9 cellular contexts compared by ENCODE assay signal in genomic region chr16:83925957-83926725, GRCh38. TPM values are rescaled to one million over a fixed set of nuclear protein-coding genes. Genes with fewer than 3 reads are reported as not detected.
A peak's percentile ranks its signal among the peaks of the same experiment; 100 is the strongest.
DNase-seq lines count a peak whose midpoint lies in the region; FAIRE-seq and TF ChIP-seq lines count a peak whose summit lies in the region.
"Had no signal": no experiment of that assay in that cellular context is flagged by ENCODE, and none has a peak within 500 bp of the region (broad histone marks: within the 10 kb centered on the region; RNA-seq: fewer than 3 reads in every experiment).

No MANE protein-coding gene starts in this region.

- no peaks in the 10 kb centered on the region for H3K9me1 ChIP-seq in keratinocyte (ENCODE audit: control insufficient read depth, extremely low read depth, insufficient read depth, low read length)

- H4K20me1 ChIP-seq in keratinocyte (ENCODE audit: control insufficient read depth, extremely low read depth, insufficient read depth, low read length): no peaks in the 10 kb centered on the region

- peak overlapping the region; percentile 53; the same call in 1 of the 2 replicates for H3K27ac ChIP-seq in C4-2B
- no peak overlapping the region for H3K27ac ChIP-seq in SJCRH30
- H3K27ac ChIP-seq in keratinocyte (ENCODE audit: control insufficient read depth, insufficient read depth, low read length): no peak overlapping the region
- H3K27ac ChIP-seq: gastrocnemius medialis had no signal

- H3K27me3 ChIP-seq in SJCRH30 (no peaks in the 10 kb centered on the region), keratinocyte (ENCODE audit: control insufficient read depth, extremely low read depth, insufficient read depth, low read length) (no peaks in the 10 kb centered on the region)
- H3K27me3 ChIP-seq: gastrocnemius medialis had no signal

- H3K36me3 ChIP-seq in SJCRH30: no peaks in the 10 kb centered on the region
- peaks cover 0 to 1% of the 10 kb centered on the region in 2 experiments for H3K36me3 ChIP-seq in keratinocyte (ENCODE audit: control insufficient read depth in 2 of 2, extremely low read depth in 1 of 2, insufficient read depth in 2 of 2, low read length in 2 of 2)

- no peaks in the 10 kb centered on the region for H3K79me2 ChIP-seq in keratinocyte (ENCODE audit: control insufficient read depth, insufficient read depth, low read length)

- dilution Hi-C loops in keratinocyte (cut with MboI; ENCODE audit: extremely low pct_ligation_motif_present, low sequenced_read_pairs): no loop called here

- no peak overlapping the region for H2AFZ ChIP-seq in keratinocyte (ENCODE audit: control insufficient read depth, low read length)

- H3K9ac ChIP-seq in keratinocyte (ENCODE audit: control insufficient read depth, extremely low read depth, insufficient read depth, low read length): no peak overlapping the region

- DNase-seq in SJCRH30 (no peak), keratinocyte (ENCODE audit: low read depth, low spot score) (no peak), NCI-H1694 (lab: John Stamatoyannopoulos, UW) (no peak), superior temporal gyrus (ENCODE audit: extremely low spot score) (no peak), medulla oblongata (ENCODE audit: extremely low spot score) (no peak)

- TF ChIP-seq CTCF in C4-2B (conservative IDR thresholded peaks at IDR 0.05) (0 out of 2 replicates have a peak, but pooled peaks have one; percentile 53), keratinocyte (optimal IDR thresholded peaks at IDR 0.05 in 1 of 3, IDR thresholded peaks at IDR 0.05 in 1 of 3, conservative IDR thresholded peaks at IDR 0.05 in 1 of 3; ENCODE audit: extremely low read depth in 1 of 3, insufficient read depth in 2 of 3, low read length in 3 of 3) (no peak)

- H3K9me3 ChIP-seq in SJCRH30 (replicated peaks) (no peaks in the 10 kb centered on the region), keratinocyte (ENCODE audit: control insufficient read depth, low read depth, low read length) (no peaks in the 10 kb centered on the region)
- H3K9me3 ChIP-seq: gastrocnemius medialis had no signal

- H3K4me1 ChIP-seq in SJCRH30 (peaks cover 9% of the 10 kb centered on the region), keratinocyte (ENCODE audit: control insufficient read depth, extremely low read depth, insufficient read depth, low read length) (peaks cover 8% of the 10 kb centered on the region)

- H3K4me3 ChIP-seq in SJCRH30 (peak overlapping the region; percentile 29; the same call in 1 of the 2 replicates), keratinocyte (ENCODE audit: control insufficient read depth in 2 of 3, extremely low read depth in 1 of 3, insufficient read depth in 2 of 3, low read depth in 1 of 3, low read length in 3 of 3) (no peak overlapping the region)
- H3K4me3 ChIP-seq: gastrocnemius medialis had no signal

- peak overlapping the region; percentile 92 for H3K4me2 ChIP-seq in keratinocyte (ENCODE audit: control insufficient read depth, extremely low read depth, insufficient read depth, low read depth, low read length)

- FAIRE-seq in keratinocyte (lab: Jason Lieb, UNC): no peak

RNA-seq across cellular contexts. Expression of gene OSGIN1, which starts 26.9 kb away (rescaled TPM):
- 1.7 and 2.1 TPM in 2 replicates for total RNA-seq in SJCRH30 (2014; rRNA removed; shearing (Covaris generic))
- 2.1 to 2.3 TPM (median 2.2 TPM) in 3 replicates for polyA plus RNA-seq in keratinocyte
- 3.3 TPM for polyA plus RNA-seq in keratinocyte (2011; ENCODE audit: low read depth)
- polyA plus RNA-seq in keratinocyte (2011; cell fraction: cytosol; rRNA removed): 1.5 and 3.1 TPM in 2 replicates
- 3.6 and 7.0 TPM in 2 replicates for polyA plus RNA-seq in keratinocyte (2011; cell fraction: nucleus; rRNA removed)
- polyA plus RNA-seq in keratinocyte (2012; ENCODE audit: low replicate concordance): 3.3 and 5.0 TPM in 2 replicates
- 0.99 to 3.8 TPM (median 1.6 TPM) in 3 replicates for polyA minus RNA-seq in keratinocyte
- polyA minus RNA-seq in keratinocyte (2011; cell fraction: cytosol; rRNA and poly(A)+ RNA removed): 1.7 TPM
- 4.9 and 5.4 TPM in 2 replicates for polyA minus RNA-seq in keratinocyte (2011; cell fraction: nucleus; rRNA and poly(A)+ RNA removed)

RNA-seq across cellular contexts. Expression of gene MLYCD, which starts 27.2 kb away (rescaled TPM):
- 1.1 and 1.2 TPM in 2 replicates for total RNA-seq in SJCRH30 (2014; rRNA removed; shearing (Covaris generic))
- polyA plus RNA-seq in keratinocyte: 0.92 to 1.6 TPM (median 1.2 TPM) in 3 replicates
- polyA plus RNA-seq in keratinocyte (2011; ENCODE audit: low read depth): 1.3 TPM
- 0.78 and 1.0 TPM in 2 replicates for polyA plus RNA-seq in keratinocyte (2011; cell fraction: cytosol; rRNA removed)
- polyA plus RNA-seq in keratinocyte (2011; cell fraction: nucleus; rRNA removed): 2.9 and 3.5 TPM in 2 replicates
- polyA plus RNA-seq in keratinocyte (2012; ENCODE audit: low replicate concordance): 1.1 and 1.7 TPM in 2 replicates
- polyA minus RNA-seq in keratinocyte: 1.2 to 4.8 TPM (median 1.9 TPM) in 3 replicates
- polyA minus RNA-seq in keratinocyte (2011; cell fraction: cytosol; rRNA and poly(A)+ RNA removed): 0.96 TPM
- 1.9 and 3.3 TPM in 2 replicates for polyA minus RNA-seq in keratinocyte (2011; cell fraction: nucleus; rRNA and poly(A)+ RNA removed)

RNA-seq across cellular contexts. Expression of gene NECAB2, which starts 41.9 kb away (rescaled TPM):
- total RNA-seq in SJCRH30 (2014; rRNA removed; shearing (Covaris generic)): 0.08 and 0.10 TPM in 2 replicates
- 0.13 TPM in 1 of 3 replicates, not detected in the others for polyA plus RNA-seq in keratinocyte
- not detected for polyA plus RNA-seq in keratinocyte (2011; ENCODE audit: low read depth)
- polyA plus RNA-seq in keratinocyte (2011; cell fraction: cytosol; rRNA removed): not detected in 2 replicates
- 0.05 TPM in 1 of 2 replicates, not detected in the other for polyA plus RNA-seq in keratinocyte (2011; cell fraction: nucleus; rRNA removed)
- not detected in 2 replicates for polyA plus RNA-seq in keratinocyte (2012; ENCODE audit: low replicate concordance)
- polyA minus RNA-seq in keratinocyte: not detected in 3 replicates
- not detected for polyA minus RNA-seq in keratinocyte (2011; cell fraction: cytosol; rRNA and poly(A)+ RNA removed)
- not detected in 2 replicates for polyA minus RNA-seq in keratinocyte (2011; cell fraction: nucleus; rRNA and poly(A)+ RNA removed)
- total RNA-seq: dermis microvascular lymphatic vessel endothelial cell, gastrocnemius medialis, lower leg skin had no signal
